Comparison of ENCODE assay signal across 24 cellular contexts in the genomic region with DNA sequence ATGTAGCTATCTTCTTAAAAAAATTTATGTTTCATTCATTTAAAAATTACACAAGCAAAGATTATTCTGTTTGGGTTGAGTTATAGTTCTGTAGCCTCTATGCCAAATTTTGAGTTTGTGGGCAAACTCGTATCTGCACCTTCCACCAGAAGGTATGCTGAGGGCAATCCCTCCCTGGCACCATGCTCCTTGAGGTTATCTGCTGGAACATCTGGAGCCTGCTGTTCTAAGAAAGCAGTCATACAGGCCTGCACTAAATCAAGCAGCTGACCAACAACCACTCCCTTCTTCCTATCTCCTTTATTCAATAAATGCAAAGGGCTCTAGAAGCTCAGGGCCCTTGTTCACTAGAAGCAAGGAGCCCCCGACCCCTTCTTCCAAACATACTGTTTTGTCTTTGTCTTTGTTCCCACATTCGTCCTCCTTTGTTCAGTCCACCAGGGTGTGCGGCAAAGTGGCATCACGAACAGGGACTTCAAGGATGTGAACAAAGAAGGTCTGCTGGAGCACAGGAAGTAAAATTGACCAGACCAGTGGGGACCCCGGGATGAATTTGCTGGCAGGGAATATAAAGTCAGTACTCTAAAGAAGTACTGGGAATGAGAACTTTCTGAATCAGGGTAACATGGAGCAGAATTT. TPM values are rescaled to one million over a fixed set of nuclear protein-coding genes. Genes with fewer than 3 reads are reported as not detected.
"Had no signal": no experiment of that assay in that cellular context is flagged by ENCODE, and none has a peak within 500 bp of the region (broad histone marks: within the 10 kb centered on the region; RNA-seq: fewer than 3 reads in every experiment).

No MANE protein-coding gene starts in this region.

- H3K27ac ChIP-seq: sigmoid colon, upper lobe of left lung had no signal

- H3K4me1 ChIP-seq: sigmoid colon, upper lobe of left lung had no signal

- DNase-seq: activated CD4-positive, alpha-beta T cell treated with anti-CD3 and anti-CD28 coated beads for 1 hour; activated CD4-positive, alpha-beta T cell treated with anti-CD3 and anti-CD28 coated beads, Interleukin-2, amount 50 U/mL, for 1 hour; activated CD8-positive, alpha-beta T cell treated with anti-CD3 and anti-CD28 coated beads, Interleukin-2, amount 10 ng/mL, durations not matched to agents 7 days and 5 days; activated gamma-delta T cell; activated naive CD4-positive, alpha-beta T cell treated with anti-CD3 and anti-CD28 coated beads, Interleukin-2, amount 50 U/mL, for 16 hours; aorta; effector CD8-positive, alpha-beta T cell; glutamatergic neuron; hippocampal formation; nephron progenitor cell; sigmoid colon; stimulated activated CD4-positive, alpha-beta T cell treated with anti-CD3 and anti-CD28 coated beads, Interleukin-15, amount 100 ng/mL, for 24 hours; stimulated activated CD4-positive, alpha-beta T cell treated with anti-CD3 and anti-CD28 coated beads, Interleukin-2, amount 100 ng/mL, for 48 hours; stimulated activated CD8-positive, alpha-beta memory T cell treated with anti-CD3 and anti-CD28 coated beads, Interleukin-4, amount 100 ng/mL, for 48 hours; stimulated activated naive B cell treated with anti-CD40 and anti-IgM and Interleukin-4, amounts not matched to agents 10 μg/mL and 1 μg/mL and 100 μg/mL, for 72 hours; T-helper 17 cell; upper lobe of left lung had no signal

- H3K36me3 ChIP-seq: sigmoid colon, upper lobe of left lung had no signal

- H3K27me3 ChIP-seq: sigmoid colon, upper lobe of left lung had no signal

- H3K4me3 ChIP-seq: sigmoid colon, smooth muscle cell, upper lobe of left lung had no signal

- H3K9me3 ChIP-seq: sigmoid colon, upper lobe of left lung had no signal

RNA-seq across cellular contexts. Expression of a gene that starts 36.4 kb away (rescaled TPM):
- total RNA-seq: activated CD8-positive, alpha-beta T cell treated with anti-CD3 and anti-CD28 coated beads, Interleukin-2, amount 10 ng/mL, durations not matched to agents 7 days and 5 days; activated T-helper 1 cell treated with anti-CD3 and anti-CD28 coated beads, Interleukin-12 subunit alpha, Interleukin-12 subunit beta, Interleukin-2, Interleukin-4 antibody, amounts not matched to agents 30 ng/mL and 10 ng/mL and 1 ng/mL, durations not matched to agents 14 hours and 24 hours and 36 hours; aorta; cardiac septum; chondrocyte; myocyte; posterior vena cava; renal cortical epithelial cell; smooth muscle cell had no signal
